Comparison of ENCODE assay signal across 1 cellular context in genomic region chr9:35759795-35760194, GRCh38.
TF ChIP-seq lines count a peak whose summit lies in the region.

No MANE protein-coding gene starts in this region.

TF ChIP-seq in K562, 482 proteins besides CTCF, POLR2A, EP300 and RAD21:
- TF ChIP-seq POLR2G (IDR thresholded peaks at IDR 0.05; ENCODE audit: low read depth, low read length) = no peak
- no peak for TF ChIP-seq MEIS2 (IDR thresholded peaks at IDR 0.05; ENCODE audit: partially characterized antibody)
- TF ChIP-seq NCOA1 (IDR thresholded peaks at IDR 0.05; ENCODE audit: low read depth) = no peak
- TF ChIP-seq PKNOX1 (IDR thresholded peaks at IDR 0.05) = peak; percentile 48
- TF ChIP-seq, protein P1, sequence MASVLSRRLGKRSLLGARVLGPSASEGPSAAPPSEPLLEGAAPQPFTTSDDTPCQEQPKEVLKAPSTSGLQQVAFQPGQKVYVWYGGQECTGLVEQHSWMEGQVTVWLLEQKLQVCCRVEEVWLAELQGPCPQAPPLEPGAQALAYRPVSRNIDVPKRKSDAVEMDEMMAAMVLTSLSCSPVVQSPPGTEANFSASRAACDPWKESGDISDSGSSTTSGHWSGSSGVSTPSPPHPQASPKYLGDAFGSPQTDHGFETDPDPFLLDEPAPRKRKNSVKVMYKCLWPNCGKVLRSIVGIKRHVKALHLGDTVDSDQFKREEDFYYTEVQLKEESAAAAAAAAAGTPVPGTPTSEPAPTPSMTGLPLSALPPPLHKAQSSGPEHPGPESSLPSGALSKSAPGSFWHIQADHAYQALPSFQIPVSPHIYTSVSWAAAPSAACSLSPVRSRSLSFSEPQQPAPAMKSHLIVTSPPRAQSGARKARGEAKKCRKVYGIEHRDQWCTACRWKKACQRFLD (CRISPR knock-in tag; IDR thresholded peaks at IDR 0.05) = no peak
